In the genomic region with DNA sequence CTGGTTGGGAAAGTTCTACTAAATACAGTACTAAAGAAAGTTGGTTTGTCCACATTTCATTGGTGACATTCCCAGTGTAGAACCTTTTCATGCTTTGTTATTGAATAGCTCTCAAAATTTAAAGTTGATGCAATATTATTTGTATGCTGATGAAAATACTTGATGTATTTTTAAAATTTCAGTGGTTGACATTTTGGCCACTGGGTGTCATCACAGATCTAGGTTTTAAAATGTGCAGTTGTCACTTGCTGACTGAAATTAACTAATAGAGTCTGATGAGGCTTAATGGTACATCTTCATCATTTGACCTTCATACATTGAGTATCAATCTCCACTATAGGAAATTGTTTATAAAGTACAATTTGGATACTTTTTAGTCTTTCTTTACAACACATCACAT, we compare ENCODE assay signal across 8 cellular contexts. TPM values are rescaled to one million over a fixed set of nuclear protein-coding genes. Genes with fewer than 3 reads are reported as not detected.
A peak's percentile ranks its signal among the peaks of the same experiment; 100 is the strongest.
DNase-seq lines count a peak whose midpoint lies in the region; ATAC-seq, FAIRE-seq and TF ChIP-seq lines count a peak whose summit lies in the region.

No MANE protein-coding gene starts in this region.

- H3K27ac ChIP-seq in K562 (ENCODE audit: extremely low read depth, low read depth, low read length) (no peak overlapping the region), aorta (ENCODE audit: low read depth in 1 of 2, low read length in 2 of 2) (no peak overlapping the region)

- no peaks in the 10 kb centered on the region; the same call in 2 of the 3 replicates for H3K36me3 ChIP-seq in K562 (ENCODE audit: control insufficient read depth, insufficient read depth, low read length)
- H3K36me3 ChIP-seq in aorta (ENCODE audit: control insufficient read depth in 1 of 2, insufficient read depth in 2 of 2, low read length in 1 of 2), result no peaks in the 10 kb centered on the region

- H3K9me1 ChIP-seq in K562 (ENCODE audit: control insufficient read depth, insufficient read depth, low read length), result no peaks in the 10 kb centered on the region

- 0 out of 2 replicates have a peak overlapping the region, but pooled peaks have one; percentile 95 for H2AFZ ChIP-seq in K562 (ENCODE audit: low read depth, low read length)

- H3K9me3 ChIP-seq in K562 (replicated peaks; ENCODE audit: control insufficient read depth, insufficient read depth, low read depth, low read length) (no peaks in the 10 kb centered on the region), aorta (ENCODE audit: control insufficient read depth, low read length) (no peaks in the 10 kb centered on the region)

- ATAC-seq in K562 (peak; percentile 36), aorta (ENCODE audit: low FRiP score) (no peak), HG03108 (IDR thresholded peaks at IDR 0.05; ENCODE audit: unreplicated experiment) (no peak)

- no peak for TF ChIP-seq POLR2A in K562 (conservative IDR thresholded peaks at IDR 0.05)

- H3K27me3 ChIP-seq in K562 (ENCODE audit: control insufficient read depth in 2 of 2, insufficient read depth in 2 of 2, low read length in 2 of 2), result no peaks in the 10 kb centered on the region
- no peaks in the 10 kb centered on the region for H3K27me3 ChIP-seq in aorta (ENCODE audit: control insufficient read depth in 1 of 2, insufficient read depth in 2 of 2, low read length in 1 of 2)

- POLR2A ChIA-PET in K562 (lab: Yijun Ruan, JAX), result interaction anchor here (0.7 kb wide), 1 partner anchor 317 kb away, joined by 8 read pairs; no protein-coding TSS in a partner anchor

- H3K4me3 ChIP-seq in K562, result no peak overlapping the region
- no peak overlapping the region for H3K4me3 ChIP-seq in aorta (ENCODE audit: low read length in 2 of 2)

- no peak for FAIRE-seq in K562 (lab: Jason Lieb, UNC)

- H3K79me2 ChIP-seq in K562 (ENCODE audit: control insufficient read depth, insufficient read depth, low read length), result no peaks in the 10 kb centered on the region

- TF ChIP-seq RAD21 in K562 (CRISPR knock-in tag; conservative IDR thresholded peaks at IDR 0.05 in 1 of 2, IDR thresholded peaks at IDR 0.05 in 1 of 2), result peak in 1 of 2 experiments; percentile 63; a peak in 3 of 4 replicates

- H3K4me1 ChIP-seq in K562 (replicated peaks in 1 of 2; ENCODE audit: control insufficient read depth in 2 of 2, insufficient read depth in 2 of 2, low read length in 2 of 2) (peaks cover 0 to 11% of the 10 kb centered on the region in 2 experiments; a peak in 3 of 5 replicates), aorta (ENCODE audit: control insufficient read depth in 1 of 2, insufficient read depth in 2 of 2, low read length in 2 of 2) (no peaks in the 10 kb centered on the region)

- in situ Hi-C loops in K562 (cut with MboI), result loop anchor here (5.0 kb wide), 1 partner anchor 359 kb away; no protein-coding TSS in a partner anchor

- H4K20me1 ChIP-seq in K562 (replicated peaks; ENCODE audit: control insufficient read depth, insufficient read depth, low read length), result no peaks in the 10 kb centered on the region

- no peak overlapping the region for H3K4me2 ChIP-seq in K562 (ENCODE audit: insufficient read depth, low read length)

- no peak for TF ChIP-seq EP300 in K562 (IDR thresholded peaks at IDR 0.05; ENCODE audit: low read length)

- DNase-seq in activated CD4-positive, alpha-beta T cell treated with anti-CD3 and anti-CD28 coated beads for 4 hours, result peak; percentile 9 to 33
- no peak for DNase-seq in activated CD4-positive, alpha-beta T cell treated with anti-CD3 and anti-CD28 coated beads for 48 hours
- DNase-seq in NCI-H1105 treated with DMSO at 0.1 percent for 48 hours (lab: John Stamatoyannopoulos, UW) (peak; percentile 43), K562 (ENCODE audit: extremely low read depth in 1 of 4, low spot score in 3 of 4) (peak in 2 of 4 experiments; percentile 11 to 38), left kidney (ENCODE audit: low read depth, low spot score) (peak; percentile 33), aorta (no peak), NCI-H2081 treated with DMSO at 0.1 percent for 48 hours (lab: John Stamatoyannopoulos, UW) (no peak)

- TF ChIP-seq CTCF in K562 (IDR thresholded peaks at IDR 0.05 in 2 of 3, conservative IDR thresholded peaks at IDR 0.05 in 1 of 3; ENCODE audit: insufficient read depth in 2 of 3, low read depth in 1 of 3, low read length in 3 of 3), result peak; percentile 15 to 59 (median 33); a peak in 3 of 6 replicates

- no peak overlapping the region for H3K9ac ChIP-seq in K562 (ENCODE audit: insufficient read depth in 1 of 2, low read depth in 2 of 2, low read length in 2 of 2)

- intact Hi-C loops in K562 (cut with micrococcal nuclease) (loop anchor here (1.0 to 10.0 kb wide), 4 partner anchors 34 to 360 kb away; a partner anchor contains a TSS), aorta (cut with DNase I) (loop anchor here (5.0 to 10.0 kb wide), 3 partner anchors 254 to 362 kb away; no protein-coding TSS in a partner anchor)

- CTCF ChIA-PET in K562 (lab: Yijun Ruan, JAX; ENCODE audit: low intra/inter-chr PET ratio), result interaction anchor here (0.6 to 0.8 kb wide), 3 partner anchors 360 to 385 kb away, joined by 3 to 4 read pairs (median 3); no protein-coding TSS in a partner anchor

- no TSS peak for BruUV-seq in K562 (replicated peaks; lab: Mats Ljungman, UMichigan)

TF ChIP-seq in K562, 482 proteins besides CTCF, POLR2A, EP300 and RAD21:
- TF ChIP-seq, protein P1, sequence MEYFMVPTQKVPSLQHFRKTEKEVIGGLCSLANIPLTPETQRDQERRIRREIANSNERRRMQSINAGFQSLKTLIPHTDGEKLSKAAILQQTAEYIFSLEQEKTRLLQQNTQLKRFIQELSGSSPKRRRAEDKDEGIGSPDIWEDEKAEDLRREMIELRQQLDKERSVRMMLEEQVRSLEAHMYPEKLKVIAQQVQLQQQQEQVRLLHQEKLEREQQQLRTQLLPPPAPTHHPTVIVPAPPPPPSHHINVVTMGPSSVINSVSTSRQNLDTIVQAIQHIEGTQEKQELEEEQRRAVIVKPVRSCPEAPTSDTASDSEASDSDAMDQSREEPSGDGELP (CRISPR knock-in tag; IDR thresholded peaks at IDR 0.05; ENCODE audit: borderline replicate concordance), result no peak
- TF ChIP-seq CEBPG (CRISPR knock-in tag; IDR thresholded peaks at IDR 0.05) (no peak), CEBPG (tag; conservative IDR thresholded peaks at IDR 0.05 in 1 of 2, IDR thresholded peaks at IDR 0.05 in 1 of 2) (0 out of 4 replicates have a peak, but pooled peaks of 1 of the 2 experiments have one; percentile 27)

RNA-seq across cellular contexts. Expression of a gene that starts 37.1 kb away (rescaled TPM):
- total RNA-seq in K562 (2011; cell fraction: chromatin; rRNA removed; ENCODE audit: low replicate concordance), result 13.8 and 49.6 TPM in 2 replicates
- total RNA-seq in K562 (2011; cell fraction: nucleolus; rRNA removed), result 9.2 and 10.9 TPM in 2 replicates
- total RNA-seq in K562 (2011; cell fraction: nucleoplasm; rRNA removed), result 19.1 and 21.8 TPM in 2 replicates
- total RNA-seq in K562 (2014; rRNA removed), result 65.3 and 66.4 TPM in 2 replicates
- 74.5 and 82.5 TPM in 2 replicates for total RNA-seq in K562 (2014; rRNA removed; fragmentation: Illumina TruSeq; extraction: Trizol)
- 48.3 and 49.4 TPM in 2 replicates for total RNA-seq in K562 (2015; rRNA removed; fragmentation: Illumina TruSeq; extraction: Trizol)
- 73.3 and 74.1 TPM in 2 replicates for total RNA-seq in K562 (2021)
- polyA plus RNA-seq in K562 (2011; rRNA removed), result 56.3 and 84.6 TPM in 2 replicates
- polyA plus RNA-seq in K562 (2011; cell fraction: cytosol; rRNA removed), result 13.5 and 17.5 TPM in 2 replicates
- 11.9 and 16.0 TPM in 2 replicates for polyA plus RNA-seq in K562 (2011; cell fraction: nucleus; rRNA removed)
- polyA plus RNA-seq in K562 (2012), result 51.0 and 59.8 TPM in 2 replicates
- polyA plus RNA-seq in K562 (2014; fragmentation: Illumina TruSeq; extraction: Trizol), result 58.4 and 64.8 TPM in 2 replicates
- polyA plus RNA-seq in K562 (2014; fragmentation: Nextera tagmentation; extraction: Ambion mirVana), result 10 to 100 TPM; 29.7 to 32.0 TPM
- 92.2 and 108 TPM in 2 replicates for polyA plus RNA-seq in K562 (2014; rRNA removed)
- 39.0 and 55.8 TPM in 2 replicates for polyA minus RNA-seq in K562 (2011; rRNA and poly(A)+ RNA removed)
- polyA minus RNA-seq in K562 (2011; cell fraction: cytosol; rRNA and poly(A)+ RNA removed), result 17.4 and 24.0 TPM in 2 replicates
- 12.3 and 20.1 TPM in 2 replicates for polyA minus RNA-seq in K562 (2011; cell fraction: nucleus; rRNA and poly(A)+ RNA removed)
- 10 to 100 TPM; 32.6 to 39.5 TPM for total RNA-seq in aorta
- polyA plus RNA-seq in aorta, result 10 to 100 TPM; 31.3 to 71.5 TPM

Comparison
In these comparisons a context has a peak if more than half of its experiments do, and no peak if none do; other contexts are left out.
1. DNase-seq: peak in activated CD4-positive, alpha-beta T cell treated with anti-CD3 and anti-CD28 coated beads for 4 hours (2 of 2), NCI-H1105 treated with DMSO at 0.1 percent for 48 hours (single experiment) and left kidney (single experiment); none in activated CD4-positive, alpha-beta T cell treated with anti-CD3 and anti-CD28 coated beads for 48 hours (single experiment), aorta (0 of 2) and NCI-H2081 treated with DMSO at 0.1 percent for 48 hours (single experiment).